ENCODE assay signal across 12 cellular contexts in genomic region chr6:17965397-17965796, GRCh38. TPM values are rescaled to one million over a fixed set of nuclear protein-coding genes. Genes with fewer than 3 reads are reported as not detected.
DNase-seq lines count a peak whose midpoint lies in the region.
"Had no signal": no experiment of that assay in that cellular context is flagged by ENCODE, and none has a peak within 500 bp of the region (broad histone marks: within the 10 kb centered on the region; RNA-seq: fewer than 3 reads in every experiment).

No MANE protein-coding gene starts in this region.

- DNase-seq in A172 (ENCODE audit: low spot score) (peak; percentile 71), M059J (ENCODE audit: low read depth) (peak; percentile 84), dermis blood vessel endothelial cell (peak; percentile 73), iPS-NIHi11 (ENCODE audit: low spot score) (no peak), NCI-H1105 treated with DMSO at 0.1 percent for 48 hours (lab: John Stamatoyannopoulos, UW) (no peak), OCI-M2 (lab: John Stamatoyannopoulos, UW; ENCODE audit: unreplicated experiment) (no peak)
- no peak for DNase-seq in stimulated activated CD4-positive, alpha-beta T cell treated with anti-CD3 and anti-CD28 coated beads, Interleukin-2, amount 100 ng/mL, for 48 hours
- DNase-seq: activated naive CD8-positive, alpha-beta T cell treated with anti-CD3 and anti-CD28 coated beads for 36 hours; DMS 273 treated with DMSO at 0.1 percent for 48 hours; NCI-H524 treated with DMSO at 0.1 percent for 48 hours; SHP77 treated with DMSO at 0.1 percent for 48 hours had no signal

- no peak overlapping the region for H3K9ac ChIP-seq in muscle layer of colon (ENCODE audit: low read length)

- H3K27ac ChIP-seq in muscle layer of colon (ENCODE audit: low read depth, low read length), result peak overlapping the region; percentile 12

- H3K36me3 ChIP-seq in muscle layer of colon (ENCODE audit: insufficient read depth, low read length), result no peaks in the 10 kb centered on the region

- H3K4me3 ChIP-seq in muscle layer of colon (ENCODE audit: low read depth in 1 of 2, low read length in 2 of 2), result no peak overlapping the region

- no peaks in the 10 kb centered on the region for H3K27me3 ChIP-seq in muscle layer of colon (ENCODE audit: control insufficient read depth in 1 of 2, insufficient read depth in 2 of 2, low read length in 2 of 2)

- no peaks in the 10 kb centered on the region for H3K9me3 ChIP-seq in muscle layer of colon (ENCODE audit: low read length)

- peaks cover 43% of the 10 kb centered on the region for H3K4me1 ChIP-seq in muscle layer of colon (ENCODE audit: insufficient read depth, low read length)

RNA-seq across cellular contexts. Expression of gene KIF13A, which starts 22.0 kb away (rescaled TPM):
- total RNA-seq in A172 (2014; rRNA removed; shearing (Covaris generic)), result 22.9 and 25.9 TPM in 2 replicates
- 27.2 and 60.1 TPM in 2 replicates for total RNA-seq in M059J (2014; rRNA removed; shearing (Covaris generic))
- 48.2 and 52.4 TPM in 2 replicates for total RNA-seq in dermis blood vessel endothelial cell
- total RNA-seq: activated naive CD8-positive, alpha-beta T cell treated with anti-CD3 and anti-CD28 coated beads for 36 hours had no signal

Comparison
In these comparisons a context has a peak if more than half of its experiments do, and no peak if none do; other contexts are left out.
1. DNase-seq: peak in A172 (single experiment), M059J (single experiment) and dermis blood vessel endothelial cell (single experiment); none in iPS-NIHi11 (single experiment), NCI-H1105 treated with DMSO at 0.1 percent for 48 hours (single experiment), OCI-M2 (single experiment) and stimulated activated CD4-positive, alpha-beta T cell treated with anti-CD3 and anti-CD28 coated beads, Interleukin-2, amount 100 ng/mL, for 48 hours (0 of 2).